8 cellular contexts compared by ENCODE assay signal in the genomic region with DNA sequence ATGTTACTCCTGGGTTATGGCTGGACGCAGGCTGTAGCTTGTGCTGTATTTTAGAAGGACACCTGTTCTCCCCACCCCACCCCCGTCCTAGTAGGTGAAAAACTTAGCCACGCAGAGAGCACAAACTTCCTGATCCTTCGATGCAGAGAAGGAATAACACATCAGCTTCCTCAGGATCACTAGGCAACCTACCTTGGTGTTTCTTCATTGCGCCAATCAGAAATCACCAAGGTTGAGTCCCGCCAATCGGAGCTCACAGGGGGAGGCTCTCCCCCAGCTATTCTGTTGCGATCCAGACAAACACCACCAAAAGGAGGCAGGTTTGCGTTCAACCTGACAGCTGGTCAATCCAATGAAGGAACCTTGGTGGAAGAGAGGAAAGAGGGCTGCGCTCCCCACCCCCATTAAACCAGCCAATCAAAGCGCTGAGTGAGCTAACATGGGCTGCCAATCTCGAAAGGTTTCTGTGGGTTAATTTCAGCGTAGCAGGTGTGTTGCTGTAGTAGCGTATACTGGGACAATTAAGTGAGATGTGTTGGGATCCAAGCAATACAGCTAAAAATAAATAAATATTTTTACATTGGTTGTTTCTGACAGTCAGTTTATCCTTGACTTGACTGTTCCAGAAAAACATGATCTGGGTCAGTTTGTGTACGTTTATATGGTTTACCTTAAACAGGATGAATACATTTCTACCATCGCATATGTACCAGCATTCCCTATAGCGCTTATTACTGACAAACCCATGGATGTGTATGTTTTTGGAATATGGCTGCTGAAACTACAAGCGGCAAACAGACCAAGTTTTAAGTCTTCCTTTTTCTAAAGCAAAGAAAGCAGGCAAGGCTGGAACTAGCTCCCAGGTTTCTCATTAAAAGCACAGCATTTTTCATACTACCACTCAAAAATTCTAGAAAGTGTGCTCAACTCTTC. TPM values are rescaled to one million over a fixed set of nuclear protein-coding genes. Genes with fewer than 3 reads are reported as not detected.
A peak's percentile ranks its signal among the peaks of the same experiment; 100 is the strongest.
DNase-seq lines count a peak whose midpoint lies in the region; ATAC-seq, FAIRE-seq and TF ChIP-seq lines count a peak whose summit lies in the region.

Gene GOLPH3L (minus strand): TSS at position 160 of the 933 bp plus-strand sequence. CDS start 2,316 bp downstream, outside the sequence.

- ATAC-seq in gastroesophageal sphincter: peak; percentile 100

- H3K27ac ChIP-seq in gastroesophageal sphincter (peak within 1 kb of the TSS; percentile 77 to 95 (median 79)), neutrophil (peak within 1 kb of the TSS; percentile 40), substantia nigra (ENCODE audit: low read depth, low read length, poor library complexity, severe bottlenecking) (peak within 1 kb of the TSS; percentile 43)

- no peaks in the 10 kb centered on the region for H3K9me3 ChIP-seq in gastroesophageal sphincter
- H3K9me3 ChIP-seq in neutrophil: no peaks in the 10 kb centered on the region

- TF ChIP-seq CTCF in gastroesophageal sphincter (IDR thresholded peaks at IDR 0.05) (no peak), neutrophil (IDR thresholded peaks at IDR 0.05) (no peak)

- peak within 1 kb of the TSS; percentile 61 to 100 for H3K4me3 ChIP-seq in gastroesophageal sphincter
- peak within 1 kb of the TSS; percentile 44 to 50 for H3K4me3 ChIP-seq in neutrophil (ENCODE audit: low read depth in 1 of 2, low read length in 1 of 2)

- DNase-seq in HEK293T (ENCODE audit: extremely low spot score) (peak; percentile 95), MV-4-11 (lab: John Stamatoyannopoulos, UW) (peak; percentile 93), SK-MEL-5 (ENCODE audit: low read depth, low spot score) (peak; percentile 98), substantia nigra (lab: John Stamatoyannopoulos, UW) (peak; percentile 3 to 97 (median 86))
- DNase-seq in activated naive CD4-positive, alpha-beta T cell treated with anti-CD3 and anti-CD28 coated beads, Interleukin-2, amount 10 ng/mL, durations not matched to agents 7 days and 5 days: peak; percentile 96

- peak within 1 kb of the TSS; percentile 100 for H3K4me3 Mint-ChIP-seq in activated naive CD4-positive, alpha-beta T cell treated with anti-CD3 and anti-CD28 coated beads, Interleukin-2, amount 10 ng/mL, durations not matched to agents 7 days and 5 days

- H3K27ac Mint-ChIP-seq in activated naive CD4-positive, alpha-beta T cell treated with anti-CD3 and anti-CD28 coated beads, Interleukin-2, amount 10 ng/mL, durations not matched to agents 7 days and 5 days: peak within 1 kb of the TSS; percentile 88

- no peak for TF ChIP-seq EP300 in gastroesophageal sphincter (IDR thresholded peaks at IDR 0.05)

- peaks cover 17% of the 10 kb centered on the region for H3K36me3 Mint-ChIP-seq in activated naive CD4-positive, alpha-beta T cell treated with anti-CD3 and anti-CD28 coated beads, Interleukin-2, amount 10 ng/mL, durations not matched to agents 7 days and 5 days

- in situ Hi-C loops in SK-MEL-5 (cut with HindIII; ENCODE audit: low pct_unique_long_range_greater_than_20kb, low sequenced_read_pairs): no loop called here

- H3K36me3 ChIP-seq in gastroesophageal sphincter (peaks cover 0 to 28% of the 10 kb centered on the region in 2 donors), neutrophil (peaks cover 17% of the 10 kb centered on the region)

- H3K9me3 Mint-ChIP-seq in activated naive CD4-positive, alpha-beta T cell treated with anti-CD3 and anti-CD28 coated beads, Interleukin-2, amount 10 ng/mL, durations not matched to agents 7 days and 5 days: no peaks in the 10 kb centered on the region

- H3K27me3 ChIP-seq in gastroesophageal sphincter (no peaks in the 10 kb centered on the region), neutrophil (no peaks in the 10 kb centered on the region)

- WGBS in gastroesophageal sphincter (ENCODE audit: low coverage in 1 of 2), 2 donors: 1% methylated on average over 9 to 14 of the region's 18 CpGs

- peak; percentile 48 to 55 for TF ChIP-seq POLR2A in gastroesophageal sphincter (IDR thresholded peaks at IDR 0.05)

- peaks cover 4% of the 10 kb centered on the region for H3K27me3 Mint-ChIP-seq in activated naive CD4-positive, alpha-beta T cell treated with anti-CD3 and anti-CD28 coated beads, Interleukin-2, amount 10 ng/mL, durations not matched to agents 7 days and 5 days

- POLR2A ChIA-PET in HEK293T (lab: Yijun Ruan, JAX): interaction anchor here (0.5 to 2.6 kb wide), 24 partner anchors 10 to 230 kb away, joined by 3 to 20 read pairs (median 4); partner anchors contain the start of genes ENSA and MCL1

- peaks cover 4 to 39% (median 5%) of the 10 kb centered on the region in 3 donors for H3K4me1 ChIP-seq in gastroesophageal sphincter
- peaks cover 14 to 15% of the 10 kb centered on the region in 2 experiments for H3K4me1 ChIP-seq in neutrophil (ENCODE audit: control insufficient read depth in 1 of 2, insufficient read depth in 1 of 2, low read depth in 1 of 2, low read length in 1 of 2)

- FAIRE-seq in G401.6 (lab: Jason Lieb, UNC): peak; percentile 100

- CTCF ChIA-PET in HEK293T (lab: Yijun Ruan, JAX): interaction anchor here (1.3 to 1.9 kb wide), 2 partner anchors 16 to 116 kb away, joined by 3 to 6 read pairs; no protein-coding TSS in a partner anchor
- CTCF ChIA-PET in activated naive CD4-positive, alpha-beta T cell treated with anti-CD3 and anti-CD28 coated beads, Interleukin-2, amount 10 ng/mL, durations not matched to agents 7 days and 5 days (lab: Charles Lee): interaction anchor here (0.8 to 2.4 kb wide), 3 partner anchors 11 to 137 kb away, joined by 3 to 11 read pairs (median 3); no protein-coding TSS in a partner anchor

- H3K4me1 Mint-ChIP-seq in activated naive CD4-positive, alpha-beta T cell treated with anti-CD3 and anti-CD28 coated beads, Interleukin-2, amount 10 ng/mL, durations not matched to agents 7 days and 5 days: peaks cover 26% of the 10 kb centered on the region

TF ChIP-seq in HEK293T, 16 proteins besides CTCF, POLR2A, EP300 and RAD21:
- TF ChIP-seq ARNT (IDR thresholded peaks at IDR 0.05) (no peak), SP1 (IDR thresholded peaks at IDR 0.05) (no peak), TARDBP (IDR thresholded peaks at IDR 0.05) (no peak), ELF4 (IDR thresholded peaks at IDR 0.05) (peak; percentile 30; the same call in 1 of the 2 replicates), L3MBTL2 (conservative IDR thresholded peaks at IDR 0.05) (0 out of 2 replicates have a peak, but pooled peaks have one; percentile 17), NFRKB (IDR thresholded peaks at IDR 0.05) (no peak), FOXK2 (IDR thresholded peaks at IDR 0.05) (no peak), LEF1 (IDR thresholded peaks at IDR 0.05; ENCODE audit: borderline replicate concordance) (no peak), FOXM1 (IDR thresholded peaks at IDR 0.05; ENCODE audit: borderline replicate concordance) (no peak), BHLHE40 (IDR thresholded peaks at IDR 0.05; ENCODE audit: borderline replicate concordance) (no peak), ZNF384 (IDR thresholded peaks at IDR 0.05) (no peak), FOXA1 (IDR thresholded peaks at IDR 0.05) (no peak), CTBP1 (IDR thresholded peaks at IDR 0.05; ENCODE audit: borderline replicate concordance) (no peak), SUZ12 (IDR thresholded peaks at IDR 0.05) (no peak), HDGF (IDR thresholded peaks at IDR 0.05; ENCODE audit: borderline replicate concordance) (0 out of 2 replicates have a peak, but pooled peaks have one; percentile 61)
- TF ChIP-seq, protein P1, sequence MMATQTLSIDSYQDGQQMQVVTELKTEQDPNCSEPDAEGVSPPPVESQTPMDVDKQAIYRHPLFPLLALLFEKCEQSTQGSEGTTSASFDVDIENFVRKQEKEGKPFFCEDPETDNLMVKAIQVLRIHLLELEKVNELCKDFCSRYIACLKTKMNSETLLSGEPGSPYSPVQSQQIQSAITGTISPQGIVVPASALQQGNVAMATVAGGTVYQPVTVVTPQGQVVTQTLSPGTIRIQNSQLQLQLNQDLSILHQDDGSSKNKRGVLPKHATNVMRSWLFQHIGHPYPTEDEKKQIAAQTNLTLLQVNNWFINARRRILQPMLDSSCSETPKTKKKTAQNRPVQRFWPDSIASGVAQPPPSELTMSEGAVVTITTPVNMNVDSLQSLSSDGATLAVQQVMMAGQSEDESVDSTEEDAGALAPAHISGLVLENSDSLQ (IDR thresholded peaks at IDR 0.05): peak; percentile 99
TF ChIP-seq in HEK293T: peak in this region for 4.

RNA-seq across cellular contexts. Expression of gene GOLPH3L, which starts in this region (rescaled TPM):
- 6.6 and 7.7 TPM in 2 replicates for total RNA-seq in SK-MEL-5 (2014; rRNA removed; shearing (Covaris generic))
- polyA plus RNA-seq in SK-MEL-5 (2015; cell fraction: cytosol; rRNA removed): 6.0 and 12.3 TPM in 2 replicates
- 44.5 and 60.3 TPM in 2 replicates for polyA plus RNA-seq in SK-MEL-5 (2015; cell fraction: nucleus; rRNA removed)
- 10 to 100 TPM; 18.5 to 27.9 (median 21.0) TPM for total RNA-seq in gastroesophageal sphincter

Comparison
In these comparisons a context has a peak if more than half of its experiments do, and no peak if none do; other contexts are left out.
1. Peak in every context shown above with its lines: DNase-seq, ATAC-seq, H3K4me3 ChIP-seq and H3K27ac ChIP-seq.